ENCODE assay signal across 18 cellular contexts in genomic region chr5:87245451-87245850, GRCh38.
"Had no signal": no experiment of that assay in that cellular context is flagged by ENCODE, and none has a peak within 500 bp of the region (broad histone marks: within the 10 kb centered on the region; RNA-seq: fewer than 3 reads in every experiment).

No MANE protein-coding gene starts in this region.

- ATAC-seq: Panc1, PC-3 had no signal

- DNase-seq: KBM-7, MV-4-11, NCI-H1048, NCI-H1105, NCI-H1417, NCI-H1436 treated with DMSO at 0.1 percent for 48 hours, NCI-H1930, NCI-H2081, NCI-H226, NCI-H510A, NCI-H526, NCI-H748 treated with DMSO at 0.1 percent for 48 hours, PC-3, SHP77, SK-N-SH, SW 1271 had no signal

- H3K27ac ChIP-seq: RWPE1 had no signal

- H3K9me3 ChIP-seq: SK-N-SH had no signal
